Comparison of ENCODE assay signal across 20 cellular contexts in the genomic region with DNA sequence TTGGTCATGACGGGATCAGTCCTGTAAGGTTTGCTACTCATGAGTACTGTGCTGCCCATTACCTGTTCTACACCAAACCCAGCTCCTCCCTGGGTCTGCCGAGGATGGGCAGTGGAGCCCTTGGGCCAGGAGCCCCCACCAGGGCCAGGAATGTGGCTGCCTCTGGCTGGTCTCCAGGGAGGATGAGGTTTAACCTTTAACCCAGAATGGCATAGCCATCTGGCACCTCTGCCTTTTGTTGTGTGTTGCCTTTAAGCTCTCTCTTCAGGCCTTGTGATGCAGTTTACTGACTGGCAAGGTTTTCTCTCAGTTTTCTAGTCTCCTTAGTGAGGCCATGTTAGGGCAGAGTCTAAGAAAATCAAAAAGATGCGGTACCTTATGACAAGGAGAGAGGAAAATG. TPM values are rescaled to one million over a fixed set of nuclear protein-coding genes. Genes with fewer than 3 reads are reported as not detected.
DNase-seq lines count a peak whose midpoint lies in the region; ATAC-seq and TF ChIP-seq lines count a peak whose summit lies in the region.
"Had no signal": no experiment of that assay in that cellular context is flagged by ENCODE, and none has a peak within 500 bp of the region (broad histone marks: within the 10 kb centered on the region; RNA-seq: fewer than 3 reads in every experiment).

No MANE protein-coding gene starts in this region.

- H3K27ac Mint-ChIP-seq in endothelial cell (ENCODE audit: unreplicated experiment) (peak overlapping the region; percentile 96), natural killer cell (no peak overlapping the region)
- H3K27ac Mint-ChIP-seq: activated CD8-positive, alpha-beta memory T cell treated with anti-CD3 and anti-CD28 coated beads, Interleukin-2, amount 10 ng/mL, durations not matched to agents 7 days and 5 days; T-helper 2 cell treated with Interferon-gamma antibody and Interleukin-4, amounts not matched to agents 5 μg/mL and 100 μg/mL, for 36 hours had no signal

- H3K4me3 ChIP-seq in DND-41 (ENCODE audit: low read depth in 1 of 2, low read length in 2 of 2) (no peak overlapping the region), MG63 (no peak overlapping the region), sigmoid colon (no peak overlapping the region)
- H3K4me3 ChIP-seq: GM12878 had no signal

- H3K9me3 ChIP-seq in DND-41 (ENCODE audit: insufficient read depth, low read length, severe bottlenecking) (no peaks in the 10 kb centered on the region), MG63 (no peaks in the 10 kb centered on the region), sigmoid colon (no peaks in the 10 kb centered on the region)

- TF ChIP-seq CTCF in DND-41 (IDR thresholded peaks at IDR 0.05; ENCODE audit: borderline replicate concordance, extremely low read depth, low read length, poor library complexity, severe bottlenecking) = no peak
- TF ChIP-seq CTCF in endothelial cell (IDR thresholded peaks at IDR 0.05; ENCODE audit: unreplicated experiment) = no peak
- no peak for TF ChIP-seq CTCF in sigmoid colon (IDR thresholded peaks at IDR 0.05)
- TF ChIP-seq CTCF in natural killer cell (IDR thresholded peaks at IDR 0.05) = no peak

- H3K27me3 Mint-ChIP-seq in endothelial cell (ENCODE audit: unreplicated experiment) (peaks cover 17% of the 10 kb centered on the region), natural killer cell (ENCODE audit: low read depth in 2 of 2) (peaks cover 5% of the 10 kb centered on the region in 2 donors)
- H3K27me3 Mint-ChIP-seq: activated CD8-positive, alpha-beta memory T cell treated with anti-CD3 and anti-CD28 coated beads, Interleukin-2, amount 10 ng/mL, durations not matched to agents 7 days and 5 days had no signal

- H3K4me1 ChIP-seq in DND-41 (ENCODE audit: insufficient read depth, low read length) (peaks cover 24% of the 10 kb centered on the region), sigmoid colon (peaks cover 0 to 41% (median 22%) of the 10 kb centered on the region in 4 donors)

- TF ChIP-seq EP300 in sigmoid colon (IDR thresholded peaks at IDR 0.05) = no peak

- H3K36me3 Mint-ChIP-seq in endothelial cell (ENCODE audit: low read depth, unreplicated experiment) (peaks cover 24% of the 10 kb centered on the region), natural killer cell (no peaks in the 10 kb centered on the region)

- intact Hi-C loops in sigmoid colon (cut with DNase I) (no loop called here), natural killer cell (cut with micrococcal nuclease) (no loop called here)

- no peak overlapping the region for H2AFZ ChIP-seq in DND-41 (ENCODE audit: low read depth, low read length)

- 0 out of 2 replicates have a peak overlapping the region, but pooled peaks have one; percentile 14 for H3K27ac ChIP-seq in DND-41 (ENCODE audit: low read length)
- peak overlapping the region in 3 of 4 donors; percentile 2 to 41 (median 31) for H3K27ac ChIP-seq in sigmoid colon

- H3K9me3 Mint-ChIP-seq in endothelial cell (ENCODE audit: unreplicated experiment) (no peaks in the 10 kb centered on the region), natural killer cell (peaks cover 0 to 2% of the 10 kb centered on the region in 2 donors)
- H3K9me3 Mint-ChIP-seq: nephron progenitor cell had no signal

- H3K4me1 Mint-ChIP-seq in endothelial cell (ENCODE audit: unreplicated experiment) (peaks cover 89% of the 10 kb centered on the region), natural killer cell (peaks cover 7 to 10% of the 10 kb centered on the region in 2 donors)

- DNase-seq in DND-41 = no peak
- peak; percentile 51 for DNase-seq in MG63
- DNase-seq in endothelial cell (ENCODE audit: low spot score) = no peak
- no peak for DNase-seq in sigmoid colon
- no peak for DNase-seq in NCI-H1417 treated with DMSO at 0.1 percent for 48 hours (lab: John Stamatoyannopoulos, UW)
- DNase-seq in natural killer cell = no peak
- DNase-seq: activated CD8-positive, alpha-beta memory T cell treated with anti-CD3 and anti-CD28 coated beads, Interleukin-2, amount 10 ng/mL, durations not matched to agents 7 days and 5 days; activated effector memory CD4-positive, alpha-beta T cell treated with anti-CD3 and anti-CD28 coated beads, Interleukin-2, amount 50 U/mL, for 16 hours; amygdala; Calu3; foreskin melanocyte; GDM1; NCI-H187; NCI-H446; nephron progenitor cell; stimulated activated CD4-positive, alpha-beta T cell treated with anti-CD3 and anti-CD28 coated beads, Interleukin-1b, Interleukin-23, amount 100 ng/mL, for 48 hours had no signal

- H3K36me3 ChIP-seq in DND-41 (ENCODE audit: insufficient read depth, low read length) (no peaks in the 10 kb centered on the region), MG63 (peaks cover 22% of the 10 kb centered on the region), sigmoid colon (no peaks in the 10 kb centered on the region)

- ATAC-seq in DND-41 (ENCODE audit: insufficient read depth, low read depth) (no peak; the same call in 2 of the 3 replicates), natural killer cell (no peak), GM19035 (IDR thresholded peaks at IDR 0.05; ENCODE audit: unreplicated experiment) (no peak), HG02870 (IDR thresholded peaks at IDR 0.05; ENCODE audit: unreplicated experiment) (no peak)
- ATAC-seq: activated CD8-positive, alpha-beta memory T cell treated with anti-CD3 and anti-CD28 coated beads, Interleukin-2, amount 10 ng/mL, durations not matched to agents 7 days and 5 days had no signal

- no peak overlapping the region for H3K4me3 Mint-ChIP-seq in endothelial cell (ENCODE audit: unreplicated experiment)
- H3K4me3 Mint-ChIP-seq in natural killer cell = no peak overlapping the region
- H3K4me3 Mint-ChIP-seq: activated CD8-positive, alpha-beta memory T cell treated with anti-CD3 and anti-CD28 coated beads, Interleukin-2, amount 10 ng/mL, durations not matched to agents 7 days and 5 days; nephron progenitor cell; T-helper 2 cell treated with Interferon-gamma antibody and Interleukin-4, amounts not matched to agents 5 μg/mL and 100 μg/mL, for 36 hours had no signal

- peaks cover 15% of the 10 kb centered on the region for H3K79me2 ChIP-seq in DND-41 (ENCODE audit: insufficient read depth, low read length)

- WGBS in sigmoid colon, 2 donors = 93 to 98% methylated on average over 3 of the region's 3 CpGs

- TF ChIP-seq POLR2A in sigmoid colon (IDR thresholded peaks at IDR 0.05) = no peak

- H3K4me2 ChIP-seq in DND-41 (ENCODE audit: insufficient read depth, low read length) = no peak overlapping the region

- H4K20me1 ChIP-seq in DND-41 (ENCODE audit: insufficient read depth, low read length) = no peaks in the 10 kb centered on the region

- no peak overlapping the region for H3K9ac ChIP-seq in DND-41 (ENCODE audit: low read depth, low read length)

- H3K27me3 ChIP-seq in DND-41 (ENCODE audit: insufficient read depth, low read length, poor library complexity) (no peaks in the 10 kb centered on the region), MG63 (no peaks in the 10 kb centered on the region), sigmoid colon (no peaks in the 10 kb centered on the region)

RNA-seq across cellular contexts. Expression of gene SIPA1L2, which starts 38.6 kb away (rescaled TPM):
- total RNA-seq in MG63 (2014; rRNA removed; shearing (Covaris generic); ENCODE audit: low replicate concordance) = 11.4 and 16.8 TPM in 2 replicates
- total RNA-seq in endothelial cell (ENCODE audit: unreplicated experiment) = 153 TPM
- 10 to 100 TPM; 22.5 to 42.5 (median 32.1) TPM for total RNA-seq in sigmoid colon
- 10 to 100 TPM; 16.2 to 20.6 (median 18.0) TPM for polyA plus RNA-seq in sigmoid colon
- total RNA-seq in natural killer cell = 1 to 10 TPM; 1.5 to 2.3 (median 1.6) TPM
